22 cellular contexts compared by ENCODE assay signal in genomic region chr6:136118787-136119186, GRCh38.
A peak's percentile ranks its signal among the peaks of the same experiment; 100 is the strongest.
DNase-seq lines count a peak whose midpoint lies in the region; ATAC-seq and TF ChIP-seq lines count a peak whose summit lies in the region.
"Had no signal": no experiment of that assay in that cellular context is flagged by ENCODE, and none has a peak within 500 bp of the region (broad histone marks: within the 10 kb centered on the region; RNA-seq: fewer than 3 reads in every experiment).

No MANE protein-coding gene starts in this region.

- H3K4me3 ChIP-seq in heart right ventricle, result no peak overlapping the region
- peak overlapping the region; percentile 29 for H3K4me3 ChIP-seq in adipocyte (ENCODE audit: low read length)
- H3K4me3 ChIP-seq in thyroid gland (replicated peaks in 1 of 3), result no peak overlapping the region
- H3K4me3 ChIP-seq: BLaER1, MG63 had no signal

- DNase-seq in heart right ventricle (no peak), Right ventricle myocardium inferior (ENCODE audit: missing footprints) (no peak), OCI-M1 (lab: John Stamatoyannopoulos, UW) (peak; percentile 70), adipocyte (ENCODE audit: low read depth) (no peak), thyroid gland (no peak)
- DNase-seq: CD4-positive, CD25-positive, alpha-beta regulatory T cell; DMS153; DND-41; KG1; MG63; NCI-H1417; NCI-H1694; NCI-H2029 treated with DMSO at 0.1 percent for 48 hours; NCI-H510A; NCI-H69; SIG-M5; SK-N-SH had no signal

- peak overlapping the region in 8 of 10 donors; percentile 9 to 61 (median 42) for H3K27ac ChIP-seq in heart right ventricle
- H3K27ac ChIP-seq in thyroid gland, result peak overlapping the region in 2 of 3 donors; percentile 14 to 26
- H3K27ac ChIP-seq: BLaER1, RWPE1 had no signal

- H3K9me3 ChIP-seq in heart right ventricle, result no peaks in the 10 kb centered on the region
- no peaks in the 10 kb centered on the region for H3K9me3 ChIP-seq in adipocyte (ENCODE audit: control insufficient read depth, low read length)
- no peaks in the 10 kb centered on the region for H3K9me3 ChIP-seq in thyroid gland
- H3K9me3 ChIP-seq: BLaER1, MG63, SK-N-SH had no signal

- no peak for TF ChIP-seq POLR2A in thyroid gland (IDR thresholded peaks at IDR 0.05)

- intact Hi-C loops in heart right ventricle (cut with DNase I), result loop anchor here in 1 of 10 donors (5.0 kb wide), 1 partner anchor 81 kb away; no protein-coding TSS in a partner anchor
- intact Hi-C loops in Right ventricle myocardium inferior (cut with DNase I), result loop anchor here (2.0 kb wide), 1 partner anchor 14 kb away; no protein-coding TSS in a partner anchor
- intact Hi-C loops in thyroid gland (cut with DNase I), result no loop called here

- no peaks in the 10 kb centered on the region for H3K27me3 ChIP-seq in heart right ventricle
- H3K27me3 ChIP-seq in adipocyte (replicated peaks; ENCODE audit: control insufficient read depth, insufficient read depth, low read length), result no peaks in the 10 kb centered on the region
- no peaks in the 10 kb centered on the region for H3K27me3 ChIP-seq in thyroid gland
- H3K27me3 ChIP-seq: BLaER1, MG63 had no signal

- ATAC-seq in heart right ventricle (peak in 1 of 8 donors; percentile 53), Right ventricle myocardium inferior (no peak), GM18498 (IDR thresholded peaks at IDR 0.05; ENCODE audit: unreplicated experiment) (no peak), HG02885 (IDR thresholded peaks at IDR 0.05; ENCODE audit: poor library complexity, unreplicated experiment) (no peak)
- ATAC-seq: Panc1 had no signal

- H3K9ac ChIP-seq in adipocyte (ENCODE audit: low read length), result peak overlapping the region; percentile 35
- H3K9ac ChIP-seq: BLaER1, SK-N-SH had no signal

- 23 to 25% methylated on average over 6 of the region's 6 CpGs for WGBS in heart right ventricle, 2 donors
- WGBS in thyroid gland, 2 donors, result 75% methylated on average over 6 of the region's 6 CpGs

- H3K4me1 ChIP-seq in heart right ventricle (peaks cover 5 to 73% (median 37%) of the 10 kb centered on the region in 9 donors), adipocyte (ENCODE audit: control insufficient read depth, insufficient read depth, low read length) (peaks cover 50% of the 10 kb centered on the region), thyroid gland (peaks cover 12 to 18% of the 10 kb centered on the region in 2 donors)
- H3K4me1 ChIP-seq: BLaER1 had no signal

- H3K36me3 ChIP-seq in heart right ventricle (no peaks in the 10 kb centered on the region), adipocyte (ENCODE audit: control insufficient read depth, insufficient read depth, low read length, severe bottlenecking) (no peaks in the 10 kb centered on the region), thyroid gland (no peaks in the 10 kb centered on the region)
- H3K36me3 ChIP-seq: BLaER1, MG63 had no signal

- TF ChIP-seq CTCF in heart right ventricle (IDR thresholded peaks at IDR 0.05) (no peak), thyroid gland (IDR thresholded peaks at IDR 0.05) (no peak)
